25 cellular contexts compared by ENCODE assay signal in the genomic region with DNA sequence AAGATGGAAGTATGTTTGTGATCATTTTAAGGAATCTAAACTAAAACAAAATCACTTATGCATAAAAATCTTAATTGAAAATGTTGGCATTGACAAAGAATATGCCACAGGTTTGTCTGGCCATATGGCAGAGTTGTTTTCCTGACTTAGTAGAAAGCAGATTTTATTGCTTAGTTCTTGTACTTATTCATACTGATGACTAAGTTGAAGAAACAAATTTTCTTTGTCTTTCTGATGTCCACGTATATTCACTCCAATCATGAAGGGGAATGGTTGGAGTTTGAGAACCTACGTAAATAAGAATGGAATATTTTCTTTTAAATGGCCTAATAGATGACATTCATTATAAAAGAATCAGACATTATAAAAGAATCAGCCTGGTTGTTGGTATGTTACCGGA. TPM values are rescaled to one million over a fixed set of nuclear protein-coding genes. Genes with fewer than 3 reads are reported as not detected.
DNase-seq lines count a peak whose midpoint lies in the region; FAIRE-seq and TF ChIP-seq lines count a peak whose summit lies in the region.
"Had no signal": no experiment of that assay in that cellular context is flagged by ENCODE, and none has a peak within 500 bp of the region (broad histone marks: within the 10 kb centered on the region; RNA-seq: fewer than 3 reads in every experiment).

No MANE protein-coding gene starts in this region.

- peaks cover 2 to 3% (median 2%) of the 10 kb centered on the region in 3 donors for H3K27me3 Mint-ChIP-seq in CD14-positive monocyte (ENCODE audit: low read depth in 3 of 3)
- H3K27me3 Mint-ChIP-seq: CD4-positive, alpha-beta T cell had no signal

- H3K9me3 Mint-ChIP-seq in CD14-positive monocyte: peaks cover 0 to 4% (median 2%) of the 10 kb centered on the region in 7 donors

- no peak for FAIRE-seq in bronchial epithelial cell (lab: Jason Lieb, UNC)
- FAIRE-seq: D721Med, GM12878, H1 had no signal

- no peak overlapping the region for H3K4me3 Mint-ChIP-seq in CD14-positive monocyte
- H3K4me3 Mint-ChIP-seq: CD4-positive, alpha-beta T cell had no signal

- no peak overlapping the region for H3K27ac ChIP-seq in testis
- H3K27ac ChIP-seq: BLaER1, PC-9, SJSA1 had no signal

- no peaks in the 10 kb centered on the region for H3K27me3 ChIP-seq in bronchial epithelial cell (ENCODE audit: control insufficient read depth, insufficient read depth, low read length)
- no peaks in the 10 kb centered on the region for H3K27me3 ChIP-seq in testis
- H3K27me3 ChIP-seq: BLaER1, SJSA1 had no signal

- TF ChIP-seq CTCF in bronchial epithelial cell (IDR thresholded peaks at IDR 0.05; ENCODE audit: insufficient read depth, low read length, severe bottlenecking): no peak
- no peak for TF ChIP-seq CTCF in CD14-positive monocyte (IDR thresholded peaks at IDR 0.05)
- no peak for TF ChIP-seq CTCF in testis (IDR thresholded peaks at IDR 0.05)

- DNase-seq in NCI-H446 treated with DMSO at 0.1 percent for 48 hours (lab: John Stamatoyannopoulos, UW) (peak; percentile 6), NCI-H446 (lab: John Stamatoyannopoulos, UW) (no peak), LHCN-M2 (ENCODE audit: low read depth) (peak; percentile 7), bronchial epithelial cell (ENCODE audit: low read depth) (peak; percentile 5), CD14-positive monocyte (ENCODE audit: low spot score) (no peak), testis (no peak), midbrain (lab: John Stamatoyannopoulos, UW) (no peak)
- DNase-seq: CD4-positive, alpha-beta T cell; DMS79; EL; GDM1; Karpas-422; NCI-H1105 treated with DMSO at 0.1 percent for 48 hours; NCI-H146; NCI-H2029 treated with DMSO at 0.1 percent for 48 hours; NCI-H345; NCI-H524 treated with DMSO at 0.1 percent for 48 hours; NCI-H774; NK-92 treated with Interleukin-12 subunit alpha and Interleukin-12 subunit beta, amount 100 ng/mL, for 24 hours; PC-9 had no signal

- H3K27ac Mint-ChIP-seq in CD14-positive monocyte: no peak overlapping the region
- H3K27ac Mint-ChIP-seq: CD4-positive, alpha-beta T cell had no signal

- H3K4me3 ChIP-seq in bronchial epithelial cell (ENCODE audit: low read depth, low read length): no peak overlapping the region
- H3K4me3 ChIP-seq in testis: no peak overlapping the region
- H3K4me3 ChIP-seq: BLaER1, GM12878, PC-9, SJSA1 had no signal

- no peaks in the 10 kb centered on the region for H3K4me1 Mint-ChIP-seq in CD14-positive monocyte

- no peaks in the 10 kb centered on the region for H3K9me3 ChIP-seq in testis
- H3K9me3 ChIP-seq: BLaER1, SJSA1 had no signal

- TF ChIP-seq POLR2A in testis (IDR thresholded peaks at IDR 0.05): no peak

- 90 to 95% methylated on average over 3 of the region's 3 CpGs for WGBS in testis, 2 donors

- H3K36me3 ChIP-seq in bronchial epithelial cell (ENCODE audit: control insufficient read depth, insufficient read depth, low read length): no peaks in the 10 kb centered on the region
- no peaks in the 10 kb centered on the region for H3K36me3 ChIP-seq in testis (ENCODE audit: low read depth, missing control alignments)
- H3K36me3 ChIP-seq: BLaER1, SJSA1 had no signal

- no peaks in the 10 kb centered on the region for H3K36me3 Mint-ChIP-seq in CD14-positive monocyte

- intact Hi-C loops in CD14-positive monocyte (cut with micrococcal nuclease) (no loop called here), testis (cut with DNase I; ENCODE audit: low total_unique reads) (no loop called here)

- H3K4me1 ChIP-seq in testis: no peaks in the 10 kb centered on the region
- H3K4me1 ChIP-seq: BLaER1, SJSA1 had no signal

RNA-seq across cellular contexts. Expression of gene GPC6, which starts 8.0 kb away (rescaled TPM):
- total RNA-seq in LHCN-M2 (2014; rRNA removed) (13.0 and 17.0 TPM in 2 replicates), bronchial epithelial cell (0.90 and 5.5 TPM in 2 replicates), testis (1 to 10 TPM; 2.2 to 4.3 TPM)
- 3.2 TPM for polyA plus RNA-seq in LHCN-M2 (2012)
- polyA plus RNA-seq in CD14-positive monocyte (not detected), testis (ENCODE audit: insufficient read depth, low read depth, low replicate concordance) (6.9 TPM)
- total RNA-seq: CD4-positive, alpha-beta T cell; GM12878; PC-9 had no signal

Comparison
In these comparisons a context has a peak if more than half of its experiments do, and no peak if none do; other contexts are left out.
1. DNase-seq: peak in NCI-H446 treated with DMSO at 0.1 percent for 48 hours (single experiment), LHCN-M2 (single experiment) and bronchial epithelial cell (single experiment); none in NCI-H446 (0 of 2), CD14-positive monocyte (single experiment), testis (single experiment) and midbrain (single experiment).